In genomic region chr17:83096401-83097220, GRCh38 we compare ENCODE assay signal across 13 cellular contexts. TPM values are rescaled to one million over a fixed set of nuclear protein-coding genes. Genes with fewer than 3 reads are reported as not detected.
A peak's percentile ranks its signal among the peaks of the same experiment; 100 is the strongest.
DNase-seq lines count a peak whose midpoint lies in the region; ATAC-seq and TF ChIP-seq lines count a peak whose summit lies in the region.
"Had no signal": no experiment of that assay in that cellular context is flagged by ENCODE, and none has a peak within 500 bp of the region (broad histone marks: within the 10 kb centered on the region; RNA-seq: fewer than 3 reads in every experiment).

No MANE protein-coding gene starts in this region.

- no peak for ATAC-seq in GM21423 (IDR thresholded peaks at IDR 0.05; ENCODE audit: unreplicated experiment)
- ATAC-seq: activated CD8-positive, alpha-beta T cell treated with anti-CD3 and anti-CD28 coated beads for 36 hours; heart right ventricle had no signal

- H3K36me3 ChIP-seq in esophagus (ENCODE audit: control insufficient read depth in 2 of 2, insufficient read depth in 2 of 2, low read length in 1 of 2) = peaks cover 13 to 38% of the 10 kb centered on the region in 2 donors
- H3K36me3 ChIP-seq in stomach = peaks cover 29 to 42% (median 39%) of the 10 kb centered on the region in 4 donors
- peaks cover 47% of the 10 kb centered on the region for H3K36me3 ChIP-seq in GM23248 (ENCODE audit: low read depth)

- no peak overlapping the region for H3K4me3 ChIP-seq in esophagus (ENCODE audit: low read depth in 1 of 2, low read length in 2 of 2)
- H3K4me3 ChIP-seq in stomach = no peak overlapping the region
- no peak overlapping the region for H3K4me3 ChIP-seq in GM23248
- H3K4me3 ChIP-seq: heart right ventricle had no signal

- H3K79me2 ChIP-seq in GM23248 (ENCODE audit: insufficient read depth) = peaks cover 57% of the 10 kb centered on the region

- peaks cover 36% of the 10 kb centered on the region for H3F3A ChIP-seq in GM23248 (ENCODE audit: insufficient read depth)

- TF ChIP-seq CTCF in stomach (IDR thresholded peaks at IDR 0.05) = no peak

- TF ChIP-seq EP300 in stomach (IDR thresholded peaks at IDR 0.05) = no peak

- H3K27me3 ChIP-seq in esophagus (ENCODE audit: control insufficient read depth in 1 of 2, insufficient read depth in 2 of 2, low read length in 2 of 2) (no peaks in the 10 kb centered on the region), stomach (peaks cover 0 to 32% (median 14%) of the 10 kb centered on the region in 3 donors), GM23248 (replicated peaks; ENCODE audit: insufficient read depth) (no peaks in the 10 kb centered on the region)

- peak; percentile 71 for DNase-seq in HT-29 (ENCODE audit: low spot score)
- peak; percentile 80 for DNase-seq in NCI-H2196 (lab: John Stamatoyannopoulos, UW; ENCODE audit: unreplicated experiment)
- DNase-seq in stomach = peak; percentile 93
- no peak for DNase-seq in hepatic stellate cell (ENCODE audit: low spot score)
- no peak for DNase-seq in GM23248
- DNase-seq: activated CD8-positive, alpha-beta T cell treated with anti-CD3 and anti-CD28 coated beads for 36 hours; activated gamma-delta T cell treated with Interleukin-2 at 50 U/mL for 16 hours; heart right ventricle; NCI-H1092 treated with DMSO at 0.1 percent for 48 hours; retina had no signal

- in situ Hi-C loops in GM23248 (cut with MboI) = no loop called here

- no peak for TF ChIP-seq POLR2A in stomach (IDR thresholded peaks at IDR 0.05)

- H3K9ac ChIP-seq in GM23248 = no peak overlapping the region

- H3K9me3 ChIP-seq in esophagus (ENCODE audit: control insufficient read depth in 2 of 2, insufficient read depth in 1 of 2, low read depth in 1 of 2, low read length in 1 of 2) (peaks cover 0 to 6% of the 10 kb centered on the region in 2 donors), stomach (no peaks in the 10 kb centered on the region), GM23248 (ENCODE audit: low read depth) (no peaks in the 10 kb centered on the region)
- H3K9me3 ChIP-seq: heart right ventricle had no signal

- H3K4me1 ChIP-seq in esophagus (ENCODE audit: control insufficient read depth in 2 of 2, insufficient read depth in 2 of 2, low read length in 1 of 2) (peaks cover 7 to 38% of the 10 kb centered on the region in 2 donors), stomach (peaks cover 35 to 73% (median 55%) of the 10 kb centered on the region in 4 donors), GM23248 (ENCODE audit: insufficient read depth) (peaks cover 36% of the 10 kb centered on the region)

- no peak overlapping the region for H2AFZ ChIP-seq in GM23248

- H3K4me2 ChIP-seq in GM23248 (ENCODE audit: unreplicated experiment) = no peak overlapping the region

- no peaks in the 10 kb centered on the region; the same call in 1 of the 2 replicates for H4K20me1 ChIP-seq in GM23248 (ENCODE audit: insufficient read depth)

- WGBS in esophagus, 2 donors = 72% methylated on average over 26 of the region's 26 CpGs
- 67 to 86% (median 75%) methylated on average over 16 to 26 of the region's 26 CpGs for WGBS in stomach, 5 donors
- WGBS in GM23248 (ENCODE audit: low coverage in 1 of 2, low lambda C conversion rate in 2 of 2, missing lambda C conversion rate in 2 of 2), 2 experiments = 86 to 87% methylated on average over 25 to 26 of the region's 26 CpGs

- intact Hi-C loops in stomach (cut with DNase I; ENCODE audit: low total_unique reads) = no loop called here

- no peaks in the 10 kb centered on the region for H3K9me2 ChIP-seq in GM23248 (ENCODE audit: insufficient read depth)

- H3K27ac ChIP-seq in esophagus (ENCODE audit: low read depth in 2 of 2, low read length in 1 of 2) (peak overlapping the region; percentile 45 to 80), stomach (peak overlapping the region in 1 of 5 donors; percentile 17), GM23248 (no peak overlapping the region)
- H3K27ac ChIP-seq: heart right ventricle, HL-60 had no signal

RNA-seq across cellular contexts. Expression of gene METRNL, which starts 17.2 kb away (rescaled TPM):
- total RNA-seq in HT-29 (2014; rRNA removed; shearing (Covaris generic)) = 143 and 203 TPM in 2 replicates
- polyA plus RNA-seq in esophagus (100 to 1,000 TPM; 143 to 169 TPM), stomach (10 to 100 TPM; 29.3 to 49.1 (median 35.9) TPM), GM23248 (2016; fragmentation: Nextera tagmentation; extraction: Ambion mirVana) (26.5 and 28.4 TPM in 2 replicates)
- 100 to 1,000 TPM in 2 of 5 donors, 10 to 100 TPM in 3; 25.7 to 452 (median 55.4) TPM for total RNA-seq in stomach
- 305 and 319 TPM in 2 replicates for total RNA-seq in GM23248 (2014; rRNA removed; shearing (Covaris generic))

Comparison
In these comparisons a context has a peak if more than half of its experiments do, and no peak if none do; other contexts are left out.
1. DNase-seq: peak in HT-29 (single experiment), NCI-H2196 (single experiment) and stomach (single experiment); none in hepatic stellate cell (single experiment) and GM23248 (single experiment).